ENCODE assay signal across 1 cellular context in the genomic region with DNA sequence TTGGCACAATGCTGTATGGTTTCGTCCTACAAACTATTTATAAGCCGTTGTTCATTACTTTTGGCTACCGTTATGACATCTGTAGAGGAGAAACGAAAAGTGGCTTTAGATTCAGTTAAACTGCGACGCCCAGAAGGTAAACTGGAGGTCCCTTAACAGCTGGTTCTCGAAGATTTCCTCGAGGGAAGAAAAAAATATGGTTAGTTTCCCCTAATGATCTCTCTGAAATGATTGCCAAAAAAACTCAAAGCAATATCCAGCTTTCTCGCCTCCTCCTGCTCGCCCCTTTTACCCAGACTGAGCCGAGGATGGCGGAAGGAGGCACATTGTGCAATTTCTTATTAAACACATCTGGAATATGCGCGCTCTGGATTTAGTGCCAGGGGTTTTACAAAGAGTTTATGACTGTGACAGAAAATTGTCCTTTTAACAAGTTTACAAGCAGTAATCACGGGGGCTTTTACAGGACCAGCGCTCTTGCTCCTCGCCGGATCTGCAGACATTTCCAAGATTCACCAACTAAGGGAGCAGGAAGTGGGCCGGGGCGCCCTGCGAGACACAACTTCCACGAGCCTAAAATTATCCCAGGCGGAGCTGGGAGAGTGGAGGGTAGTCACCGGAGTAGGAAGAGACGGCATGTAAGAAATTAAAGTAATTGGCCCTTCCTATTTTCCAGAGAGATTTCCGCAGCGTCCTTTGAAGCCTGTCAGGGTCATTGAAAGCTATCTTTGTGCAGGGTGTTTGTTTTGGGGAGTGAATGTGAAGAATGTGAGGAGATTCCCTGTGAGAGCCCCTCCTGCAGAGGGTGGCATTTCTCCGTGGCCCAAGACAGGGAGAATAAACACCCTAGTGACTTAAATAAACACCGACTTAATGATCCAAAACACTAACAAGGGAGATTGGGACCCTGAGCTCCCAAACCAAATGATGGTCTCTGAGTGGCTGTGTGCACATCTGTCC.
TF ChIP-seq lines count a peak whose summit lies in the region.

No MANE protein-coding gene starts in this region.

TF ChIP-seq in endothelial cell of umbilical vein, 7 proteins besides CTCF, POLR2A, EP300 and RAD21:
- TF ChIP-seq JUN (IDR thresholded peaks at IDR 0.05; ENCODE audit: borderline replicate concordance, insufficient read depth, insufficient read length, low read depth) (no peak), MYC (IDR thresholded peaks at IDR 0.05; ENCODE audit: low read depth, low read length) (no peak)
